In genomic region chr12:28963554-28963953, GRCh38 we compare ENCODE assay signal across 9 cellular contexts.
DNase-seq lines count a peak whose midpoint lies in the region; ATAC-seq and TF ChIP-seq lines count a peak whose summit lies in the region.
"Had no signal": no experiment of that assay in that cellular context is flagged by ENCODE, and none has a peak within 500 bp of the region (broad histone marks: within the 10 kb centered on the region; RNA-seq: fewer than 3 reads in every experiment).

No MANE protein-coding gene starts in this region.

- H3K4me1 Mint-ChIP-seq in stimulated activated naive CD8-positive, alpha-beta T cell treated with anti-CD3 and anti-CD28 coated beads, Interleukin-15, amount 100 ng/mL, for 72 hours = no peaks in the 10 kb centered on the region
- H3K4me1 Mint-ChIP-seq: activated naive CD4-positive, alpha-beta T cell treated with anti-CD3 and anti-CD28 coated beads, Interleukin-2, amount 50 U/mL, for 24 hours; T-cell had no signal

- H3K36me3 ChIP-seq in osteoblast (ENCODE audit: insufficient read depth, low read length) = no peaks in the 10 kb centered on the region

- H3K27ac ChIP-seq in osteoblast (ENCODE audit: low read depth, low read length) = no peak overlapping the region

- H3K4me3 ChIP-seq in GM12875 (ENCODE audit: low read depth, low read length) = no peak overlapping the region
- no peak overlapping the region for H3K4me3 ChIP-seq in NB4 (ENCODE audit: low read depth, low read length)
- H3K4me3 ChIP-seq in osteoblast (ENCODE audit: insufficient read depth, low read length) = no peak overlapping the region

- no peaks in the 10 kb centered on the region for H4K20me1 ChIP-seq in osteoblast (ENCODE audit: insufficient read depth, low read length)

- ATAC-seq in stimulated activated naive CD8-positive, alpha-beta T cell treated with anti-CD3 and anti-CD28 coated beads, Interleukin-15, amount 100 ng/mL, for 72 hours = no peak
- ATAC-seq: T-cell had no signal

- H3K9me3 Mint-ChIP-seq in stimulated activated naive CD8-positive, alpha-beta T cell treated with anti-CD3 and anti-CD28 coated beads, Interleukin-15, amount 100 ng/mL, for 72 hours = no peaks in the 10 kb centered on the region
- H3K9me3 Mint-ChIP-seq: activated naive CD4-positive, alpha-beta T cell treated with anti-CD3 and anti-CD28 coated beads, Interleukin-2, amount 50 U/mL, for 24 hours had no signal

- TF ChIP-seq CTCF in GM12875 (IDR thresholded peaks at IDR 0.05; ENCODE audit: borderline replicate concordance, insufficient read depth, low read depth, low read length) = peak; percentile 11; the same call in 1 of the 2 replicates
- TF ChIP-seq CTCF in NB4 (IDR thresholded peaks at IDR 0.05; ENCODE audit: low read depth, low read length) = peak; percentile 42
- TF ChIP-seq CTCF in osteoblast (IDR thresholded peaks at IDR 0.05; ENCODE audit: extremely low read depth, low read depth, low read length) = peak; percentile 60

- no peak overlapping the region for H2AFZ ChIP-seq in osteoblast (ENCODE audit: low read length)

- no peak overlapping the region for H3K4me2 ChIP-seq in osteoblast (ENCODE audit: insufficient read depth, low read length)

- TF ChIP-seq POLR2A in NB4 (IDR thresholded peaks at IDR 0.05; ENCODE audit: extremely low read depth, insufficient read length) = no peak

- H3K27me3 ChIP-seq in osteoblast (ENCODE audit: insufficient read depth, low read length) = no peaks in the 10 kb centered on the region

- H3K27me3 Mint-ChIP-seq in stimulated activated naive CD8-positive, alpha-beta T cell treated with anti-CD3 and anti-CD28 coated beads, Interleukin-15, amount 100 ng/mL, for 72 hours = peaks cover 15% of the 10 kb centered on the region

- peaks cover 14% of the 10 kb centered on the region for H3K4me1 ChIP-seq in osteoblast (ENCODE audit: insufficient read depth, low read length)

- H3K9me3 ChIP-seq in osteoblast (ENCODE audit: low read depth, low read length) = no peaks in the 10 kb centered on the region

- no peak overlapping the region for H3K27ac Mint-ChIP-seq in stimulated activated naive CD8-positive, alpha-beta T cell treated with anti-CD3 and anti-CD28 coated beads, Interleukin-15, amount 100 ng/mL, for 72 hours
- H3K27ac Mint-ChIP-seq: activated naive CD4-positive, alpha-beta T cell treated with anti-CD3 and anti-CD28 coated beads, Interleukin-2, amount 50 U/mL, for 24 hours; T-cell had no signal

- DNase-seq in NB4 (ENCODE audit: low read depth) (peak; percentile 57), dermis blood vessel endothelial cell (peak; percentile 73), osteoblast (ENCODE audit: insufficient read length, low spot score, missing footprints) (peak; percentile 36), cerebellum (ENCODE audit: low spot score) (no peak), NCI-H1930 (lab: John Stamatoyannopoulos, UW) (no peak)
- no peak for DNase-seq in stimulated activated naive CD8-positive, alpha-beta T cell treated with anti-CD3 and anti-CD28 coated beads, Interleukin-15, amount 100 ng/mL, for 72 hours
- DNase-seq: T-cell had no signal

- no peaks in the 10 kb centered on the region for H3K79me2 ChIP-seq in osteoblast (ENCODE audit: insufficient read depth, low read length)

- H3K4me3 Mint-ChIP-seq in stimulated activated naive CD8-positive, alpha-beta T cell treated with anti-CD3 and anti-CD28 coated beads, Interleukin-15, amount 100 ng/mL, for 72 hours = no peak overlapping the region
- H3K4me3 Mint-ChIP-seq: activated naive CD4-positive, alpha-beta T cell treated with anti-CD3 and anti-CD28 coated beads, Interleukin-2, amount 50 U/mL, for 24 hours; T-cell had no signal

Comparison
In these comparisons a context has a peak if more than half of its experiments do, and no peak if none do; other contexts are left out.
1. DNase-seq: peak in NB4 (single experiment), dermis blood vessel endothelial cell (single experiment) and osteoblast (single experiment); none in stimulated activated naive CD8-positive, alpha-beta T cell treated with anti-CD3 and anti-CD28 coated beads, Interleukin-15, amount 100 ng/mL, for 72 hours (0 of 2), cerebellum (single experiment) and NCI-H1930 (0 of 2).
2. Peak in every context shown above with its lines, with median percentiles within 50 percentile points of each other: CTCF ChIP-seq.